Comparison of ENCODE assay signal across 8 cellular contexts in the genomic region with DNA sequence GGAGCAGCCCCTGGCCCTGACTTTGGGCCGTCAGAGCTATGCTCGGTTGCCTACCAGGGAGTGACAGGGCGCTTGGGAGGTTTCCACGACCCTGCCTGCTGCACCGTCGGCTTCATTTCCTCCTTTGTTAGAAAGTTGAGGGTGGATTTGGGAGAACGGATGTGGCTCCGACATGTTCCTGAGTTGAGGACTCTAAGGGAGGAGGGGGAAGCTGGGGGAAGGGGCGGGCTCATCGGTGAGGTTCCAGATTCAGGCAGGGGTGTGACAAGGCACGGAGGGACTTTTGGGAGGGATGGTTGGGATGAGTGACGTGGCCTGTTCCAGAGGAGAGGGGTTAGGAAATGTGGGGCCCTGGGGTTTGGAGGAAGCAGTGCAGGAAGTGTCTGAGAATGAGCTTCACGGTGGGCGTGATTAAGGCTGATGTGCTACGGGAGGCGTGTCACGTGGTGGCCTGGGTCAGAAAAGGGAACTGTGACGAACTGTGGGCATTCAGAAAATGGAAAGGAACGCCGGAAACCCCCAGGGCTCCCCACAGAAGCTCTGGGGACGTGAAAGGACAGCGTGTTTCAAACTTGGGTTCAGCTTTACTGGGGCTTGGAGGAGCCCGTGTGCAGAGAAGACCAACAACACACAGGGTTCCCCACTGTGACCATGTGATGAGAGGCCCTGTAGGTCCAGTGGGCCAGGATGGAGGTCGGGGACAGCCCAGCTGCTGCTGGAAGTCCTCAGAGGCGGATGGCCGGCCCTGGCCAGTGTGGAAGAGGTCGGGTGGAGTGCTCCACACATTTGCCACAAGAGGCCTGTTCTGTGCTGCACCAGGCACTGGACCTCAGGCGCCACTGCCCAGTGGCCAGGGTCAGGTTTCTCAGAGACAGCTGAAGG. TPM values are rescaled to one million over a fixed set of nuclear protein-coding genes. Genes with fewer than 3 reads are reported as not detected.
DNase-seq lines count a peak whose midpoint lies in the region; ATAC-seq and TF ChIP-seq lines count a peak whose summit lies in the region.

No MANE protein-coding gene starts in this region.

- peaks cover 12% of the 10 kb centered on the region for H3K79me2 ChIP-seq in fibroblast of lung (ENCODE audit: control insufficient read depth, insufficient read depth, low read length)

- H2AFZ ChIP-seq in fibroblast of lung (ENCODE audit: low read length): peak overlapping the region; percentile 51

- peak; percentile 50 for ATAC-seq in GM19452 (IDR thresholded peaks at IDR 0.05; ENCODE audit: unreplicated experiment)
- peak; percentile 80 for ATAC-seq in activated CD8-positive, alpha-beta T cell treated with anti-CD3 and anti-CD28 coated beads for 36 hours

- no peak for TF ChIP-seq CTCF in activated CD8-positive, alpha-beta T cell treated with anti-CD3 and anti-CD28 coated beads for 36 hours (IDR thresholded peaks at IDR 0.05)
- TF ChIP-seq CTCF in fibroblast of lung (conservative IDR thresholded peaks at IDR 0.05 in 1 of 2, IDR thresholded peaks at IDR 0.05 in 1 of 2; ENCODE audit: low read depth in 1 of 2, low read length in 2 of 2) (no peak), sigmoid colon (IDR thresholded peaks at IDR 0.05) (no peak)

- peaks cover 26% of the 10 kb centered on the region for H3K36me3 Mint-ChIP-seq in activated CD8-positive, alpha-beta T cell treated with anti-CD3 and anti-CD28 coated beads for 36 hours (ENCODE audit: low read depth)

- peaks cover 49% of the 10 kb centered on the region for H3K4me1 Mint-ChIP-seq in activated CD8-positive, alpha-beta T cell treated with anti-CD3 and anti-CD28 coated beads for 36 hours (ENCODE audit: low read depth)

- TF ChIP-seq POLR2A in sigmoid colon (IDR thresholded peaks at IDR 0.05): peak in 1 of 2 donors; percentile 8

- peak overlapping the region; percentile 95 for H3K4me2 ChIP-seq in BLaER1
- H3K4me2 ChIP-seq in fibroblast of lung (ENCODE audit: extremely low read depth, insufficient read depth, low read length): no peak overlapping the region

- DNase-seq in Kasumi-1 (lab: John Stamatoyannopoulos, UW) (peak; percentile 94 to 97), fibroblast of lung (ENCODE audit: low read depth in 2 of 2) (peak; percentile 57 to 69), sigmoid colon (peak; percentile 85), NCI-H2081 treated with DMSO at 0.1 percent for 48 hours (lab: John Stamatoyannopoulos, UW) (no peak), NCI-H226 (no peak)
- DNase-seq in activated CD8-positive, alpha-beta T cell treated with anti-CD3 and anti-CD28 coated beads for 36 hours: peak; percentile 93

- WGBS in sigmoid colon, 2 donors: 47 to 62% methylated on average over 28 of the region's 28 CpGs

- peak overlapping the region; percentile 61 for H3K27ac ChIP-seq in BLaER1
- peak overlapping the region; percentile 80 for H3K27ac ChIP-seq in fibroblast of lung (ENCODE audit: insufficient read depth, low read length)
- peak overlapping the region; percentile 78 to 83 (median 82) for H3K27ac ChIP-seq in sigmoid colon

- peak overlapping the region; percentile 89 for H3K4me3 Mint-ChIP-seq in activated CD8-positive, alpha-beta T cell treated with anti-CD3 and anti-CD28 coated beads for 36 hours

- H3K9me3 ChIP-seq in BLaER1 (no peaks in the 10 kb centered on the region), fibroblast of lung (ENCODE audit: control insufficient read depth, insufficient read depth, low read depth, low read length) (no peaks in the 10 kb centered on the region), sigmoid colon (no peaks in the 10 kb centered on the region)

- peak overlapping the region; percentile 57 for H3K4me3 ChIP-seq in BLaER1
- no peak overlapping the region for H3K4me3 ChIP-seq in fibroblast of lung (replicated peaks in 1 of 4; ENCODE audit: control extremely low read depth in 1 of 4, insufficient read depth in 1 of 4, low read depth in 3 of 4, low read length in 4 of 4)
- peak overlapping the region in 1 of 4 donors; percentile 15 for H3K4me3 ChIP-seq in sigmoid colon

- 0 out of 2 replicates have a peak, but pooled peaks cover 12% of the 10 kb centered on the region for H4K20me1 ChIP-seq in BLaER1
- no peaks in the 10 kb centered on the region for H4K20me1 ChIP-seq in fibroblast of lung (ENCODE audit: control insufficient read depth, extremely low read depth, insufficient read depth, low read length)

- H3K36me3 ChIP-seq in BLaER1 (no peaks in the 10 kb centered on the region), fibroblast of lung (ENCODE audit: control insufficient read depth, insufficient read depth, low read length) (no peaks in the 10 kb centered on the region), sigmoid colon (no peaks in the 10 kb centered on the region)

- H3K4me1 ChIP-seq in BLaER1: peaks cover 74% of the 10 kb centered on the region
- H3K4me1 ChIP-seq in fibroblast of lung (ENCODE audit: control insufficient read depth, extremely low read depth, insufficient read depth, low read length): peaks cover 2% of the 10 kb centered on the region
- H3K4me1 ChIP-seq in sigmoid colon: peaks cover 0 to 35% (median 23%) of the 10 kb centered on the region in 4 donors

- no peaks in the 10 kb centered on the region for H3K9me3 Mint-ChIP-seq in activated CD8-positive, alpha-beta T cell treated with anti-CD3 and anti-CD28 coated beads for 36 hours

- H3K27me3 Mint-ChIP-seq in activated CD8-positive, alpha-beta T cell treated with anti-CD3 and anti-CD28 coated beads for 36 hours: peaks cover 7% of the 10 kb centered on the region

- CTCF ChIA-PET in activated CD8-positive, alpha-beta T cell treated with anti-CD3 and anti-CD28 coated beads for 36 hours (lab: Charles Lee): interaction anchor here (0.7 to 2.9 kb wide), 2 partner anchors 33 to 54 kb away, joined by 3 to 19 read pairs; no protein-coding TSS in a partner anchor

- POLR2A ChIA-PET in activated CD8-positive, alpha-beta T cell treated with anti-CD3 and anti-CD28 coated beads for 36 hours (lab: Charles Lee): interaction anchor here (0.6 to 1.1 kb wide), 4 partner anchors 22 to 295 kb away, joined by 3 to 4 read pairs (median 4); no protein-coding TSS in a partner anchor

- TF ChIP-seq EP300 in sigmoid colon (IDR thresholded peaks at IDR 0.05): peak in 2 of 4 donors; percentile 30 to 40

- peak overlapping the region; percentile 97 for H3K27ac Mint-ChIP-seq in activated CD8-positive, alpha-beta T cell treated with anti-CD3 and anti-CD28 coated beads for 36 hours

- H3K27me3 ChIP-seq in BLaER1 (peaks cover 47% of the 10 kb centered on the region), fibroblast of lung (ENCODE audit: control insufficient read depth, insufficient read depth, low read length) (no peaks in the 10 kb centered on the region), sigmoid colon (peaks cover 0 to 4% (median 0%) of the 10 kb centered on the region in 3 donors)

- intact Hi-C loops in activated CD8-positive, alpha-beta T cell treated with anti-CD3 and anti-CD28 coated beads for 36 hours (cut with micrococcal nuclease): no loop called here
- intact Hi-C loops in sigmoid colon (cut with DNase I): no loop called here

- H3K9ac ChIP-seq in BLaER1 (peak overlapping the region; percentile 26; the same call in 1 of the 2 replicates), fibroblast of lung (ENCODE audit: insufficient read depth, low read length) (peak overlapping the region; percentile 62)

RNA-seq across cellular contexts. Expression of gene PARVB, which starts 2.8 kb away (rescaled TPM):
- 10 to 100 TPM; 71.0 to 73.1 TPM for total RNA-seq in activated CD8-positive, alpha-beta T cell treated with anti-CD3 and anti-CD28 coated beads for 36 hours
- total RNA-seq in fibroblast of lung: 8.5 and 12.1 TPM in 2 replicates
- polyA plus RNA-seq in fibroblast of lung: 47.3 and 55.2 TPM in 2 replicates
- 55.1 and 57.2 TPM in 2 replicates for polyA plus RNA-seq in fibroblast of lung (2012)
- polyA minus RNA-seq in fibroblast of lung (ENCODE audit: low replicate concordance): 39.5 and 45.1 TPM in 2 replicates
- 10 to 100 TPM; 18.9 to 21.6 (median 20.0) TPM for total RNA-seq in sigmoid colon
- 10 to 100 TPM in 1 of 3 donors, 1 to 10 TPM in 2; 6.9 to 20.5 (median 8.4) TPM for polyA plus RNA-seq in sigmoid colon

Comparison
In these comparisons a context has a peak if more than half of its experiments do, and no peak if none do; other contexts are left out.
1. DNase-seq: peak in Kasumi-1 (2 of 2), activated CD8-positive, alpha-beta T cell treated with anti-CD3 and anti-CD28 coated beads for 36 hours (single experiment), fibroblast of lung (2 of 2) and sigmoid colon (single experiment); none in NCI-H2081 treated with DMSO at 0.1 percent for 48 hours (single experiment) and NCI-H226 (single experiment).
2. Peak in every context shown above with its lines, with median percentiles within 50 percentile points of each other: H3K27ac ChIP-seq.